17 cellular contexts compared by ENCODE assay signal in genomic region chr1:9685833-9686232, GRCh38. TPM values are rescaled to one million over a fixed set of nuclear protein-coding genes. Genes with fewer than 3 reads are reported as not detected.
DNase-seq lines count a peak whose midpoint lies in the region; ATAC-seq and TF ChIP-seq lines count a peak whose summit lies in the region.
"Had no signal": no experiment of that assay in that cellular context is flagged by ENCODE, and none has a peak within 500 bp of the region (broad histone marks: within the 10 kb centered on the region; RNA-seq: fewer than 3 reads in every experiment).

No MANE protein-coding gene starts in this region.

- no peak overlapping the region for H3K4ac ChIP-seq in IMR-90 (ENCODE audit: low read depth, low read length)

- no peaks in the 10 kb centered on the region for H3K27me3 Mint-ChIP-seq in T-helper 1 cell treated with Interleukin-12 subunit alpha and Interleukin-12 subunit beta and Interleukin-4 antibody, amounts not matched to agents 30 μg/mL and 1 μg/mL, for 36 hours (ENCODE audit: low read depth)
- H3K27me3 Mint-ChIP-seq in activated naive CD8-positive, alpha-beta T cell treated with anti-CD3 and anti-CD28 coated beads, Interleukin-2, amount 10 ng/mL, durations not matched to agents 7 days and 5 days = no peaks in the 10 kb centered on the region
- H3K27me3 Mint-ChIP-seq in naive thymus-derived CD8-positive, alpha-beta T cell = no peaks in the 10 kb centered on the region

- H3K27ac ChIP-seq in IMR-90 (ENCODE audit: insufficient read depth, low read length) (no peak overlapping the region), hepatocyte (no peak overlapping the region)
- H3K27ac ChIP-seq: pancreas, thoracic aorta had no signal

- TF ChIP-seq POLR2A in IMR-90 (IDR thresholded peaks at IDR 0.05; ENCODE audit: low read depth, low read length) = no peak

- no peak for ATAC-seq in IMR-90 (ENCODE audit: low read depth)
- ATAC-seq in activated naive CD8-positive, alpha-beta T cell treated with anti-CD3 and anti-CD28 coated beads, Interleukin-2, amount 10 ng/mL, durations not matched to agents 7 days and 5 days (ENCODE audit: low read depth) = no peak
- no peak for ATAC-seq in naive thymus-derived CD8-positive, alpha-beta T cell
- ATAC-seq: Panc1, pancreas had no signal

- H3K4me1 Mint-ChIP-seq in T-helper 1 cell treated with Interleukin-12 subunit alpha and Interleukin-12 subunit beta and Interleukin-4 antibody, amounts not matched to agents 30 μg/mL and 1 μg/mL, for 36 hours (ENCODE audit: low read depth) = peaks cover 49% of the 10 kb centered on the region
- peaks cover 53% of the 10 kb centered on the region for H3K4me1 Mint-ChIP-seq in activated naive CD8-positive, alpha-beta T cell treated with anti-CD3 and anti-CD28 coated beads, Interleukin-2, amount 10 ng/mL, durations not matched to agents 7 days and 5 days
- peaks cover 27 to 86% (median 74%) of the 10 kb centered on the region in 4 donors for H3K4me1 Mint-ChIP-seq in naive thymus-derived CD8-positive, alpha-beta T cell

- no peak overlapping the region for H4K5ac ChIP-seq in IMR-90 (ENCODE audit: low read depth, low read length)

- H3K36me3 Mint-ChIP-seq in T-helper 1 cell treated with Interleukin-12 subunit alpha and Interleukin-12 subunit beta and Interleukin-4 antibody, amounts not matched to agents 30 μg/mL and 1 μg/mL, for 36 hours (ENCODE audit: low read depth) = peaks cover 14% of the 10 kb centered on the region
- H3K36me3 Mint-ChIP-seq in activated naive CD8-positive, alpha-beta T cell treated with anti-CD3 and anti-CD28 coated beads, Interleukin-2, amount 10 ng/mL, durations not matched to agents 7 days and 5 days = peaks cover 19% of the 10 kb centered on the region
- peaks cover 0 to 26% (median under 1%) of the 10 kb centered on the region in 3 donors for H3K36me3 Mint-ChIP-seq in naive thymus-derived CD8-positive, alpha-beta T cell

- H3K27me3 ChIP-seq in IMR-90 (ENCODE audit: control insufficient read depth, insufficient read depth, low read length) (no peaks in the 10 kb centered on the region), hepatocyte (peaks cover 11% of the 10 kb centered on the region)
- H3K27me3 ChIP-seq: pancreas had no signal

- peak overlapping the region; percentile 15 for H3K4me3 Mint-ChIP-seq in T-helper 1 cell treated with Interleukin-12 subunit alpha and Interleukin-12 subunit beta and Interleukin-4 antibody, amounts not matched to agents 30 μg/mL and 1 μg/mL, for 36 hours
- H3K4me3 Mint-ChIP-seq in activated naive CD8-positive, alpha-beta T cell treated with anti-CD3 and anti-CD28 coated beads, Interleukin-2, amount 10 ng/mL, durations not matched to agents 7 days and 5 days = no peak overlapping the region
- H3K4me3 Mint-ChIP-seq in naive thymus-derived CD8-positive, alpha-beta T cell = peak overlapping the region; percentile 44 to 90 (median 85)

- no peak overlapping the region for H3K56ac ChIP-seq in IMR-90 (ENCODE audit: extremely low read depth, insufficient read depth, low read length)

- no peak for TF ChIP-seq CTCF in IMR-90 (conservative IDR thresholded peaks at IDR 0.05; ENCODE audit: low read depth, low read length)
- TF ChIP-seq CTCF in hepatocyte (IDR thresholded peaks at IDR 0.05; ENCODE audit: poor library complexity) = no peak

- no peaks in the 10 kb centered on the region for H3K79me2 ChIP-seq in hepatocyte

- no peak overlapping the region for H4K91ac ChIP-seq in IMR-90 (ENCODE audit: insufficient read depth, low read depth, low read length)

- H4K20me1 ChIP-seq in IMR-90 (ENCODE audit: insufficient read depth, low read length) = no peaks in the 10 kb centered on the region
- H4K20me1 ChIP-seq in hepatocyte (ENCODE audit: insufficient read depth, poor library complexity, severe bottlenecking) = no peaks in the 10 kb centered on the region

- in situ Hi-C loops in IMR-90 (cut with MboI; ENCODE audit: low sequenced_read_pairs) = no loop called here

- no peak overlapping the region for H3K14ac ChIP-seq in IMR-90 (replicated peaks; ENCODE audit: low read depth, low read length)

- H2AK9ac ChIP-seq in IMR-90 (replicated peaks; ENCODE audit: low read depth, low read length, poor library complexity) = no peak overlapping the region

- dilution Hi-C loops in IMR-90 (cut with HindIII; ENCODE audit: low sequenced_read_pairs, unreplicated experiment) = no loop called here

- no CpG with 5 or more reads among the region's 2 CpGs for WGBS in IMR-90 (ENCODE audit: extremely low coverage in 2 of 2, insufficient read length in 1 of 2), 2 experiments
- WGBS in hepatocyte (ENCODE audit: low lambda C conversion rate, missing lambda C conversion rate) = 79% methylated on average over 2 of the region's 2 CpGs

- CTCF ChIA-PET in IMR-90 (lab: Yijun Ruan, JAX) = interaction anchor here (0.6 to 1.2 kb wide), 2 partner anchors 31 to 181 kb away, joined by 3 to 4 read pairs; no protein-coding TSS in a partner anchor

- intact Hi-C loops in IMR-90 (cut with micrococcal nuclease) = no loop called here

- peak overlapping the region; percentile 69 for H3K27ac Mint-ChIP-seq in T-helper 1 cell treated with Interleukin-12 subunit alpha and Interleukin-12 subunit beta and Interleukin-4 antibody, amounts not matched to agents 30 μg/mL and 1 μg/mL, for 36 hours
- H3K27ac Mint-ChIP-seq in activated naive CD8-positive, alpha-beta T cell treated with anti-CD3 and anti-CD28 coated beads, Interleukin-2, amount 10 ng/mL, durations not matched to agents 7 days and 5 days = peak overlapping the region; percentile 80
- peak overlapping the region; percentile 80 to 91 (median 86) for H3K27ac Mint-ChIP-seq in naive thymus-derived CD8-positive, alpha-beta T cell

- DNase-seq in T-helper 1 cell (no peak), IMR-90 (no peak), DMS153 (lab: John Stamatoyannopoulos, UW) (no peak), hepatocyte (ENCODE audit: low spot score) (no peak)
- DNase-seq in activated naive CD8-positive, alpha-beta T cell treated with anti-CD3 and anti-CD28 coated beads, Interleukin-2, amount 10 ng/mL, durations not matched to agents 7 days and 5 days = no peak
- DNase-seq in naive thymus-derived CD8-positive, alpha-beta T cell = peak in 1 of 10 donors; percentile 31
- DNase-seq in stimulated activated CD4-positive, alpha-beta T cell treated with anti-CD3 and anti-CD28 coated beads, Interleukin-4, amount 100 ng/mL, for 4 hours = no peak
- DNase-seq: 8988T; anterior cingulate cortex; dermis blood vessel endothelial cell; NCI-H1417 treated with DMSO at 0.1 percent for 48 hours; NCI-H510A treated with DMSO at 0.1 percent for 48 hours; stimulated activated CD4-positive, alpha-beta T cell treated with anti-CD3 and anti-CD28 coated beads, Interleukin-12 subunit alpha, Interleukin-12 subunit beta, amount 100 ng/mL, for 4 hours had no signal

- no peak overlapping the region for H2AFZ ChIP-seq in IMR-90 (replicated peaks; ENCODE audit: low read length, poor library complexity)
- H2AFZ ChIP-seq in hepatocyte = no peak overlapping the region

- H2BK5ac ChIP-seq in IMR-90 (ENCODE audit: low read depth, low read length, poor library complexity, severe bottlenecking) = no peak overlapping the region

- H3K9me2 ChIP-seq in hepatocyte (replicated peaks; ENCODE audit: insufficient read depth) = no peaks in the 10 kb centered on the region

- peaks cover 0 to 17% of the 10 kb centered on the region in 2 experiments; a peak in 2 of 4 replicates for H3K79me1 ChIP-seq in IMR-90 (ENCODE audit: low read depth in 1 of 2, low read length in 2 of 2)

- H2BK120ac ChIP-seq in IMR-90 (ENCODE audit: low read depth, low read length) = no peak overlapping the region; the same call in 1 of the 2 replicates

- H3K4me3 ChIP-seq in IMR-90 (ENCODE audit: insufficient read depth, low read depth, low read length) (no peak overlapping the region), hepatocyte (no peak overlapping the region)
- H3K4me3 ChIP-seq: pancreas, thoracic aorta had no signal

- POLR2A ChIA-PET in IMR-90 (lab: Charles Lee; ENCODE audit: unreplicated experiment) = no interaction called here
- POLR2A ChIA-PET in activated naive CD8-positive, alpha-beta T cell treated with anti-CD3 and anti-CD28 coated beads, Interleukin-2, amount 10 ng/mL, durations not matched to agents 7 days and 5 days (lab: Charles Lee) = interaction anchor here (1.1 to 9.0 kb wide), 4 partner anchors 21 to 57 kb away, joined by 3 to 122 read pairs (median 86); partner anchors contain the start of gene PIK3CD
- POLR2A ChIA-PET in naive thymus-derived CD8-positive, alpha-beta T cell (lab: Charles Lee) = interaction anchor here (0.6 to 46.6 kb wide), 9 partner anchors 8 to 1160 kb away, joined by 3 to 1258 read pairs (median 9); partner anchors contain the start of gene PIK3CD

- no peak overlapping the region for H2BK15ac ChIP-seq in IMR-90 (ENCODE audit: low read depth, low read length)

- no peak for TF ChIP-seq RAD21 in IMR-90 (IDR thresholded peaks at IDR 0.05; ENCODE audit: low read length)

- H3K9me1 ChIP-seq in IMR-90 (ENCODE audit: insufficient read depth, low read length) = peaks cover 6% of the 10 kb centered on the region; the same call in 1 of the 2 replicates

- no peak overlapping the region for H4K8ac ChIP-seq in IMR-90 (ENCODE audit: low read depth in 2 of 2, low read length in 2 of 2)

- H2AK5ac ChIP-seq in IMR-90 (ENCODE audit: low read depth, low read length) = peak overlapping the region; percentile 4; the same call in 1 of the 2 replicates

- no peaks in the 10 kb centered on the region for H3K36me3 ChIP-seq in IMR-90 (ENCODE audit: control insufficient read depth, insufficient read depth, low read length)
- no peaks in the 10 kb centered on the region for H3K36me3 ChIP-seq in hepatocyte (replicated peaks; ENCODE audit: insufficient read depth, low read depth)
- H3K36me3 ChIP-seq: pancreas, thoracic aorta had no signal

- no peak overlapping the region for H3K23ac ChIP-seq in IMR-90 (ENCODE audit: low read depth, low read length)

- H3K9me3 Mint-ChIP-seq in T-helper 1 cell treated with Interleukin-12 subunit alpha and Interleukin-12 subunit beta and Interleukin-4 antibody, amounts not matched to agents 30 μg/mL and 1 μg/mL, for 36 hours = no peaks in the 10 kb centered on the region
- H3K9me3 Mint-ChIP-seq in activated naive CD8-positive, alpha-beta T cell treated with anti-CD3 and anti-CD28 coated beads, Interleukin-2, amount 10 ng/mL, durations not matched to agents 7 days and 5 days = no peaks in the 10 kb centered on the region
- H3K9me3 Mint-ChIP-seq in naive thymus-derived CD8-positive, alpha-beta T cell = no peaks in the 10 kb centered on the region

- H3K4me1 ChIP-seq in IMR-90 (ENCODE audit: control insufficient read depth, insufficient read depth, low read length) = peaks cover 13% of the 10 kb centered on the region
- no peaks in the 10 kb centered on the region for H3K4me1 ChIP-seq in hepatocyte (ENCODE audit: insufficient read depth)

- H3K9me3 ChIP-seq in IMR-90 (ENCODE audit: control insufficient read depth, insufficient read depth, low read length) (no peaks in the 10 kb centered on the region), hepatocyte (ENCODE audit: low read depth) (no peaks in the 10 kb centered on the region)
- H3K9me3 ChIP-seq: pancreas, thoracic aorta had no signal

- no peak overlapping the region for H3K18ac ChIP-seq in IMR-90 (ENCODE audit: low read depth, low read length)

- no TSS peak for BruUV-seq in IMR-90 (replicated peaks; lab: Mats Ljungman, UMichigan)

- H2BK20ac ChIP-seq in IMR-90 (ENCODE audit: low read depth, low read length) = peak overlapping the region; percentile 31; the same call in 1 of the 2 replicates

- H3K4me2 ChIP-seq in IMR-90 (ENCODE audit: low read depth, low read length) (no peak overlapping the region), hepatocyte (no peak overlapping the region)

- no peak overlapping the region for H3K9ac ChIP-seq in IMR-90 (ENCODE audit: low read depth, low read length)

RNA-seq across cellular contexts. Expression of gene PIK3CD, which starts 34.3 kb away (rescaled TPM):
- total RNA-seq in IMR-90 (2012; rRNA removed) (5.0 and 5.6 TPM in 2 replicates), hepatocyte (1.0 and 1.3 TPM in 2 replicates)
- polyA plus RNA-seq in IMR-90 (2012; rRNA removed) (12.1 and 13.6 TPM in 2 replicates), hepatocyte (1.2 and 3.2 TPM in 2 replicates)
- 9.1 and 12.9 TPM in 2 replicates for polyA plus RNA-seq in IMR-90 (2012; cell fraction: cytosol; rRNA removed)
- 34.1 and 56.0 TPM in 2 replicates for polyA plus RNA-seq in IMR-90 (2012; cell fraction: nucleus; rRNA removed; ENCODE audit: low replicate concordance)
- total RNA-seq in activated naive CD8-positive, alpha-beta T cell treated with anti-CD3 and anti-CD28 coated beads, Interleukin-2, amount 10 ng/mL, durations not matched to agents 7 days and 5 days = 100 to 1,000 TPM; 250 TPM
- total RNA-seq in naive thymus-derived CD8-positive, alpha-beta T cell = 100 to 1,000 TPM; 334 to 343 TPM
- 100 to 1,000 TPM in 1 of 3 donors, 10 to 100 TPM in 2; 56.8 to 166 (median 87.4) TPM for polyA plus RNA-seq in naive thymus-derived CD8-positive, alpha-beta T cell

Comparison
In these comparisons a context has a peak if more than half of its experiments do, and no peak if none do; other contexts are left out.
1. RNA of gene PIK3CD, which starts 34.3 kb away (total RNA-seq): 334 to 343 TPM in naive thymus-derived CD8-positive, alpha-beta T cell and 250 TPM in activated naive CD8-positive, alpha-beta T cell treated with anti-CD3 and anti-CD28 coated beads, Interleukin-2, amount 10 ng/mL, durations not matched to agents 7 days and 5 days; 5.0 to 5.6 TPM in IMR-90 and 1.0 to 1.3 TPM in hepatocyte; every median in the first group is over 10 times any median in the second.
2. Peak in every context shown above with its lines, with median percentiles within 50 percentile points of each other: H3K27ac Mint-ChIP-seq.